ENCODE assay signal across 14 cellular contexts in genomic region chr7:129609666-129610065, GRCh38. TPM values are rescaled to one million over a fixed set of nuclear protein-coding genes. Genes with fewer than 3 reads are reported as not detected.
DNase-seq lines count a peak whose midpoint lies in the region; ATAC-seq and TF ChIP-seq lines count a peak whose summit lies in the region.
"Had no signal": no experiment of that assay in that cellular context is flagged by ENCODE, and none has a peak within 500 bp of the region (broad histone marks: within the 10 kb centered on the region; RNA-seq: fewer than 3 reads in every experiment).

No MANE protein-coding gene starts in this region.

- no peak for TF ChIP-seq EP300 in SK-N-SH (IDR thresholded peaks at IDR 0.05; ENCODE audit: borderline replicate concordance in 1 of 2, low read depth in 1 of 2, low read length in 1 of 2)

- H3K27ac Mint-ChIP-seq in neural progenitor cell: peak overlapping the region; percentile 51

- H3K27me3 Mint-ChIP-seq in neural progenitor cell (ENCODE audit: insufficient read depth, low read depth): peaks cover 8% of the 10 kb centered on the region

- H3K4me3 Mint-ChIP-seq in neural progenitor cell: peak overlapping the region; percentile 98

- 98% methylated on average over 2 of the region's 2 CpGs for WGBS in SK-N-SH (ENCODE audit: low lambda C conversion rate)

- H3K4me2 ChIP-seq in SK-N-SH: peak overlapping the region; percentile 82
- H3K4me2 ChIP-seq in KMS-11: peak overlapping the region; percentile 74; the same call in 1 of the 2 replicates
- no peak overlapping the region for H3K4me2 ChIP-seq in neural progenitor cell

- POLR2A ChIA-PET in SK-N-SH (lab: Yijun Ruan, JAX): no interaction called here

- peaks cover 29% of the 10 kb centered on the region for H3K4me1 Mint-ChIP-seq in neural progenitor cell

- H3K9ac ChIP-seq in SK-N-SH (no peak overlapping the region), KMS-11 (no peak overlapping the region), neural progenitor cell (no peak overlapping the region)
- H3K9ac ChIP-seq: parathyroid adenoma had no signal

- H3K27me3 ChIP-seq in SK-N-SH (ENCODE audit: insufficient read depth) (no peaks in the 10 kb centered on the region), KMS-11 (ENCODE audit: insufficient read depth, low read depth) (no peaks in the 10 kb centered on the region), neural progenitor cell (no peaks in the 10 kb centered on the region)
- H3K27me3 ChIP-seq: body of pancreas had no signal

- CTCF ChIA-PET in SK-N-SH (lab: Yijun Ruan, JAX): interaction anchor here (1.0 to 15.7 kb wide), 5 partner anchors 9 to 216 kb away, joined by 4 to 214 read pairs (median 24); no protein-coding TSS in a partner anchor

- H3K79me2 ChIP-seq in SK-N-SH (ENCODE audit: insufficient read depth) (peaks cover 51% of the 10 kb centered on the region), KMS-11 (ENCODE audit: insufficient read depth, low read depth) (peaks cover 49% of the 10 kb centered on the region), neural progenitor cell (ENCODE audit: low read depth) (peaks cover 57% of the 10 kb centered on the region)

- H3K27ac ChIP-seq in SK-N-SH (ENCODE audit: low read depth in 2 of 2, low read length in 1 of 2) (no peak overlapping the region), KMS-11 (no peak overlapping the region), neural progenitor cell (no peak overlapping the region)
- H3K27ac ChIP-seq: body of pancreas, parathyroid adenoma had no signal

- no peak for TF ChIP-seq RAD21 in SK-N-SH (IDR thresholded peaks at IDR 0.05; ENCODE audit: low read length)

- H3K9me2 ChIP-seq in SK-N-SH: no peaks in the 10 kb centered on the region

- DNase-seq in SK-N-SH (no peak), amniotic epithelial cell (ENCODE audit: low read depth) (peak; percentile 32), neural progenitor cell (ENCODE audit: low spot score) (no peak), NCI-H2171 treated with DMSO at 0.1 percent for 48 hours (lab: John Stamatoyannopoulos, UW) (no peak), NCI-H1436 treated with DMSO at 0.1 percent for 48 hours (lab: John Stamatoyannopoulos, UW) (no peak), GF-D8 (lab: John Stamatoyannopoulos, UW) (no peak)
- DNase-seq: activated CD4-positive, alpha-beta T cell treated with anti-CD3 and anti-CD28 coated beads for 4 hours; body of pancreas; H7; NCI-H1930; stimulated activated CD4-positive, alpha-beta T cell treated with anti-CD3 and anti-CD28 coated beads, Interleukin-4, amount 100 ng/mL, for 24 hours had no signal

- no peak overlapping the region for H2AFZ ChIP-seq in SK-N-SH (ENCODE audit: low read depth)
- H2AFZ ChIP-seq in KMS-11 (ENCODE audit: low read depth): no peak overlapping the region
- no peak overlapping the region for H2AFZ ChIP-seq in neural progenitor cell (replicated peaks)
- H2AFZ ChIP-seq: parathyroid adenoma had no signal

- TF ChIP-seq CTCF in SK-N-SH (IDR thresholded peaks at IDR 0.05) (no peak), KMS-11 (conservative IDR thresholded peaks at IDR 0.05; ENCODE audit: low read depth, low read length) (no peak), neural progenitor cell (IDR thresholded peaks at IDR 0.05) (no peak)

- H3K4me3 ChIP-seq in SK-N-SH (ENCODE audit: low read depth in 2 of 2, low read length in 1 of 2): peak overlapping the region in 1 of 2 experiments; percentile 87; a peak in 1 of 4 replicates
- no peak overlapping the region for H3K4me3 ChIP-seq in KMS-11 (IDR thresholded peaks at IDR 0.05; ENCODE audit: insufficient read depth, low read depth, low read length)
- no peak overlapping the region for H3K4me3 ChIP-seq in neural progenitor cell
- H3K4me3 ChIP-seq: body of pancreas had no signal

- H3K9me3 Mint-ChIP-seq in neural progenitor cell: no peaks in the 10 kb centered on the region

- H3K4me1 ChIP-seq in SK-N-SH (ENCODE audit: control insufficient read depth in 1 of 2, insufficient read depth in 2 of 2, low read depth in 1 of 2, low read length in 1 of 2): peaks cover 14 to 16% of the 10 kb centered on the region in 2 experiments
- H3K4me1 ChIP-seq in KMS-11 (ENCODE audit: low read depth, poor library complexity, severe bottlenecking): peaks cover 31% of the 10 kb centered on the region
- peaks cover 13% of the 10 kb centered on the region for H3K4me1 ChIP-seq in neural progenitor cell

- peaks cover 20% of the 10 kb centered on the region for H4K20me1 ChIP-seq in SK-N-SH (ENCODE audit: insufficient read depth)
- H4K20me1 ChIP-seq in KMS-11 (ENCODE audit: insufficient read depth): no peaks in the 10 kb centered on the region
- H4K20me1 ChIP-seq in neural progenitor cell (ENCODE audit: low read depth): peaks cover 37% of the 10 kb centered on the region

- H3K36me3 ChIP-seq in SK-N-SH (replicated peaks in 1 of 2; ENCODE audit: control insufficient read depth in 1 of 2, insufficient read depth in 2 of 2, low read length in 1 of 2) (peaks cover 16 to 22% of the 10 kb centered on the region in 2 experiments), KMS-11 (ENCODE audit: insufficient read depth) (no peaks in the 10 kb centered on the region; the same call in 1 of the 2 replicates), neural progenitor cell (no peaks in the 10 kb centered on the region)

- peaks cover 32% of the 10 kb centered on the region for H3K36me3 Mint-ChIP-seq in neural progenitor cell

- no peaks in the 10 kb centered on the region for H3K9me3 ChIP-seq in SK-N-SH
- no peaks in the 10 kb centered on the region for H3K9me3 ChIP-seq in neural progenitor cell (ENCODE audit: low read depth)
- H3K9me3 ChIP-seq: body of pancreas had no signal

- no peak for ATAC-seq in SK-N-SH treated with all-trans-retinoic acid at 6 μM for 48 hours
- ATAC-seq: body of pancreas had no signal

- H3F3A ChIP-seq in SK-N-SH (replicated peaks; ENCODE audit: insufficient read depth): peaks cover 8% of the 10 kb centered on the region
- peaks cover 22% of the 10 kb centered on the region for H3F3A ChIP-seq in neural progenitor cell (ENCODE audit: low read depth)

TF ChIP-seq in SK-N-SH, 30 proteins besides CTCF, POLR2A, EP300 and RAD21:
- no peak for TF ChIP-seq NRF1 (IDR thresholded peaks at IDR 0.05; ENCODE audit: low read depth, low read length)
- TF ChIP-seq NFIC (IDR thresholded peaks at IDR 0.05; ENCODE audit: borderline replicate concordance): no peak
- TF ChIP-seq CHD2 (IDR thresholded peaks at IDR 0.05; ENCODE audit: low read length, partially characterized antibody): no peak
- TF ChIP-seq RXRA (IDR thresholded peaks at IDR 0.05; ENCODE audit: borderline replicate concordance, low read depth): no peak
- no peak for TF ChIP-seq TEAD4 (IDR thresholded peaks at IDR 0.05; ENCODE audit: borderline replicate concordance, insufficient read depth)
- no peak for TF ChIP-seq FOXM1 (IDR thresholded peaks at IDR 0.05; ENCODE audit: low read depth)
- no peak for TF ChIP-seq GATA2 (CRISPR knock-in tag; IDR thresholded peaks at IDR 0.05)
- no peak for TF ChIP-seq PBX3 (IDR thresholded peaks at IDR 0.05)
- no peak for TF ChIP-seq YY1 (IDR thresholded peaks at IDR 0.05; ENCODE audit: low read depth)
- no peak for TF ChIP-seq POLR2AphosphoS5 (IDR thresholded peaks at IDR 0.05; ENCODE audit: low read depth, low read length)
- TF ChIP-seq FOSL2 (IDR thresholded peaks at IDR 0.05; ENCODE audit: borderline replicate concordance, low read depth): no peak

TF ChIP-seq in SK-N-SH treated with all-trans-retinoic acid at 6 μM for 48 hours, 23 proteins besides CTCF, POLR2A, EP300 and RAD21:
- no peak for TF ChIP-seq ARNTL (CRISPR knock-in tag; IDR thresholded peaks at IDR 0.05; ENCODE audit: borderline replicate concordance, low read depth)

RNA-seq across cellular contexts. Expression of gene NRF1, which starts 1.9 kb away (rescaled TPM):
- polyA plus RNA-seq in SK-N-SH (2012; rRNA removed): 10.9 and 16.9 TPM in 2 replicates
- 6.8 and 10.2 TPM in 2 replicates for polyA plus RNA-seq in SK-N-SH (2012; cell fraction: cytosol; rRNA removed)
- 34.0 and 53.6 TPM in 2 replicates for polyA plus RNA-seq in SK-N-SH (2012; cell fraction: nucleus; rRNA removed)
- total RNA-seq in neural progenitor cell (ENCODE audit: low replicate concordance): 22.9 and 24.3 TPM in 2 replicates
